23 cellular contexts compared by ENCODE assay signal in the genomic region with DNA sequence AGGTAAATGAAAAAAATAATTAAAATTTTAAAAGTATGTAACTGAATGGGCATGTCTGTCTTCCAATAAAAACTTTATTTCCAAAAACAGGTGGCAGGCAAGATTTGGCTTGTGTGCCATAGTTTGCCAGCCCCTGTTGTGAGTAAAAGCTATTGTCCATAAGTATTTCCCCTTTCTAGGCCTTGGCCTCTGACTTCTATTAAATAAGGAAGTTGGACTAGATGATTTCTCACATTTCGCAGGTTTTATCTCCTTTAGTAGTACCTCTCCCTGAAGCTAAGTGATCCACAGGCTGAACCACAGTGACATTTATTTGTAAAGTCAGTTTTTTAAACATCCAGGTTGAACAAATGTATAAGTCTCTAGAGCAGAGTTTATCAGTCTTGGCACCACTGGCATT.
"Had no signal": no experiment of that assay in that cellular context is flagged by ENCODE, and none has a peak within 500 bp of the region (broad histone marks: within the 10 kb centered on the region; RNA-seq: fewer than 3 reads in every experiment).

No MANE protein-coding gene starts in this region.

- H3K27ac Mint-ChIP-seq: activated T-helper 17 cell treated with anti-CD3 and anti-CD28 coated beads, Interleukin-2, amount 50 U/mL, for 72 hours; natural killer cell treated with Interleukin-12 subunit alpha and Interleukin-12 subunit beta and Interleukin-15 and Interleukin-18, amount 100 ng/mL, for 72 hours had no signal

- H3K36me3 ChIP-seq: brain microvascular endothelial cell, prostate gland had no signal

- DNase-seq: activated CD4-positive, alpha-beta T cell treated with anti-CD3 and anti-CD28 coated beads, Interleukin-2, amount 50 U/mL, for 4 hours; activated naive CD4-positive, alpha-beta T cell treated with Interleukin-2 at 50 U/mL for 16 hours; activated T-cell treated with anti-CD3 and anti-CD28 coated beads for 4 hours; anterior cingulate cortex; brain microvascular endothelial cell; cortex of kidney; effector CD8-positive, alpha-beta T cell; foreskin fibroblast; glutamatergic neuron; kidney glomerular epithelial cell; left ventricle myocardium superior; mesendoderm; right cardiac atrium; small intestine; stimulated activated CD4-positive, alpha-beta T cell treated with anti-CD3 and anti-CD28 coated beads, Interleukin-4, amount 100 ng/mL, for 24 hours; stimulated activated naive CD4-positive, alpha-beta T cell; substantia nigra; trophoblast cell had no signal

- H3K9me3 Mint-ChIP-seq: activated T-helper 17 cell treated with anti-CD3 and anti-CD28 coated beads, Interleukin-2, amount 50 U/mL, for 72 hours; central memory CD8-positive, alpha-beta T cell; natural killer cell treated with Interleukin-12 subunit alpha and Interleukin-12 subunit beta and Interleukin-15 and Interleukin-18, amount 100 ng/mL, for 72 hours had no signal

- H3K4me1 Mint-ChIP-seq: activated T-helper 17 cell treated with anti-CD3 and anti-CD28 coated beads, Interleukin-2, amount 50 U/mL, for 72 hours; central memory CD8-positive, alpha-beta T cell had no signal

- H3K4me1 ChIP-seq: prostate gland had no signal

- H3K27me3 Mint-ChIP-seq: activated T-helper 17 cell treated with anti-CD3 and anti-CD28 coated beads, Interleukin-2, amount 50 U/mL, for 72 hours; central memory CD8-positive, alpha-beta T cell; natural killer cell treated with Interleukin-12 subunit alpha and Interleukin-12 subunit beta and Interleukin-15 and Interleukin-18, amount 100 ng/mL, for 72 hours had no signal

- H3K27me3 ChIP-seq: brain microvascular endothelial cell had no signal

- H3K27ac ChIP-seq: brain microvascular endothelial cell, prostate gland had no signal

- H3K4me3 ChIP-seq: prostate gland had no signal

- H3K4me3 Mint-ChIP-seq: activated T-helper 17 cell treated with anti-CD3 and anti-CD28 coated beads, Interleukin-2, amount 50 U/mL, for 72 hours; central memory CD8-positive, alpha-beta T cell; natural killer cell treated with Interleukin-12 subunit alpha and Interleukin-12 subunit beta and Interleukin-15 and Interleukin-18, amount 100 ng/mL, for 72 hours had no signal

- H3K9me3 ChIP-seq: prostate gland had no signal

- ATAC-seq: activated CD4-positive, CD25-positive, alpha-beta regulatory T cell treated with anti-CD3 and anti-CD28 coated beads, Interleukin-2, amount 50 U/mL, for 24 hours; activated T-helper 17 cell treated with anti-CD3 and anti-CD28 coated beads, Interleukin-2, amount 50 U/mL, for 72 hours; left ventricle myocardium superior; natural killer cell treated with Interleukin-12 subunit alpha and Interleukin-12 subunit beta and Interleukin-15 and Interleukin-18, amount 100 ng/mL, for 72 hours; right cardiac atrium had no signal
